ENCODE assay signal across 9 cellular contexts in genomic region chr22:37229805-37230672, GRCh38. TPM values are rescaled to one million over a fixed set of nuclear protein-coding genes. Genes with fewer than 3 reads are reported as not detected.
DNase-seq lines count a peak whose midpoint lies in the region; ATAC-seq and TF ChIP-seq lines count a peak whose summit lies in the region.
"Had no signal": no experiment of that assay in that cellular context is flagged by ENCODE, and none has a peak within 500 bp of the region (broad histone marks: within the 10 kb centered on the region; RNA-seq: fewer than 3 reads in every experiment).

No MANE protein-coding gene starts in this region.

- intact Hi-C loops in mucosa of descending colon (cut with DNase I, micrococcal nuclease): no loop called here

- peaks cover 13% of the 10 kb centered on the region for H3K4me1 ChIP-seq in mucosa of descending colon (ENCODE audit: low read depth)

- H3K27ac Mint-ChIP-seq in activated naive CD4-positive, alpha-beta T cell treated with anti-CD3 and anti-CD28 coated beads, Interleukin-2, amount 50 U/mL, for 72 hours: peak overlapping the region; percentile 97 to 99

- H3K9me3 ChIP-seq in mucosa of descending colon: no peaks in the 10 kb centered on the region

- H3K36me3 Mint-ChIP-seq in activated naive CD4-positive, alpha-beta T cell treated with anti-CD3 and anti-CD28 coated beads, Interleukin-2, amount 50 U/mL, for 72 hours: peaks cover 18 to 63% of the 10 kb centered on the region in 2 donors

- ATAC-seq in HG03095 (IDR thresholded peaks at IDR 0.05; ENCODE audit: unreplicated experiment): peak; percentile 46
- peak; percentile 77 to 79 for ATAC-seq in activated naive CD4-positive, alpha-beta T cell treated with anti-CD3 and anti-CD28 coated beads, Interleukin-2, amount 50 U/mL, for 72 hours
- ATAC-seq in mucosa of descending colon: peak; percentile 84

- H3K9me3 Mint-ChIP-seq in activated naive CD4-positive, alpha-beta T cell treated with anti-CD3 and anti-CD28 coated beads, Interleukin-2, amount 50 U/mL, for 72 hours: no peaks in the 10 kb centered on the region

- H3K27me3 ChIP-seq in GM06990 (replicated peaks; ENCODE audit: control insufficient read depth, insufficient read depth, low read length): no peaks in the 10 kb centered on the region

- H3K4me3 ChIP-seq in GM06990 (replicated peaks; ENCODE audit: low read depth, low read length) (peak overlapping the region; percentile 22; the same call in 1 of the 2 replicates), mucosa of descending colon (no peak overlapping the region)

- H3K36me3 ChIP-seq in GM06990 (ENCODE audit: control insufficient read depth, insufficient read depth, low read length): peaks cover 60% of the 10 kb centered on the region
- no peaks in the 10 kb centered on the region for H3K36me3 ChIP-seq in mucosa of descending colon (ENCODE audit: low read depth)

- H3K27ac ChIP-seq in substantia nigra (ENCODE audit: low read depth, low read length, poor library complexity, severe bottlenecking): peak overlapping the region; percentile 12

- peak; percentile 84 for DNase-seq in GM06990 (ENCODE audit: extremely low read depth, insufficient read length)
- DNase-seq in T follicular helper cell (ENCODE audit: low read depth): peak; percentile 88
- DNase-seq in activated naive CD4-positive, alpha-beta T cell treated with anti-CD3 and anti-CD28 coated beads, Interleukin-2, amount 50 U/mL, for 72 hours (ENCODE audit: low spot score in 2 of 2): peak; percentile 82 to 92
- peak; percentile 69 to 89 (median 69) for DNase-seq in mucosa of descending colon
- DNase-seq in substantia nigra (lab: John Stamatoyannopoulos, UW): peak in 1 of 49 donors; percentile 18
- no peak for DNase-seq in NCI-H345 (lab: John Stamatoyannopoulos, UW)
- no peak for DNase-seq in NCI-H1105 treated with DMSO at 0.1 percent for 48 hours (lab: John Stamatoyannopoulos, UW)

- TF ChIP-seq CTCF in GM06990 (IDR thresholded peaks at IDR 0.05; ENCODE audit: insufficient read depth, low read length, poor library complexity, severe bottlenecking) (no peak), mucosa of descending colon (IDR thresholded peaks at IDR 0.05) (no peak)

RNA-seq across cellular contexts. Expression of gene RAC2, which starts 14.0 kb away (rescaled TPM):
- 100 to 1,000 TPM; 655 to 769 TPM for total RNA-seq in activated naive CD4-positive, alpha-beta T cell treated with anti-CD3 and anti-CD28 coated beads, Interleukin-2, amount 50 U/mL, for 72 hours
- total RNA-seq in mucosa of descending colon: 10 to 100 TPM; 15.3 to 26.8 (median 16.4) TPM

RNA-seq across cellular contexts. Expression of gene SSTR3, which starts 17.8 kb away (rescaled TPM):
- total RNA-seq in activated naive CD4-positive, alpha-beta T cell treated with anti-CD3 and anti-CD28 coated beads, Interleukin-2, amount 50 U/mL, for 72 hours: 10 to 100 TPM in 1 of 2 donors, 1 to 10 TPM in 1; 5.2 to 28.1 TPM
- under 1 TPM in 2 of 3 donors, not detected in 1; 0.09 to 0.10 TPM for total RNA-seq in mucosa of descending colon

RNA-seq across cellular contexts. Expression of gene C1QTNF6, which starts 42.0 kb away (rescaled TPM):
- 10 to 100 TPM; 13.8 to 14.5 TPM for total RNA-seq in activated naive CD4-positive, alpha-beta T cell treated with anti-CD3 and anti-CD28 coated beads, Interleukin-2, amount 50 U/mL, for 72 hours
- total RNA-seq in mucosa of descending colon: 10 to 100 TPM in 2 of 3 donors, 1 to 10 TPM in 1; 8.9 to 22.5 (median 13.3) TPM

RNA-seq across cellular contexts. Expression of gene CYTH4, which starts 52.3 kb away (rescaled TPM):
- total RNA-seq in activated naive CD4-positive, alpha-beta T cell treated with anti-CD3 and anti-CD28 coated beads, Interleukin-2, amount 50 U/mL, for 72 hours: 10 to 100 TPM; 60.7 to 69.7 TPM
- 10 to 100 TPM in 2 of 3 donors, 1 to 10 TPM in 1; 8.7 to 13.3 (median 11.6) TPM for total RNA-seq in mucosa of descending colon
- total RNA-seq: renal cortical epithelial cell had no signal

Comparison
In these comparisons a context has a peak if more than half of its experiments do, and no peak if none do; other contexts are left out.
1. DNase-seq: peak in GM06990 (single experiment), T follicular helper cell (single experiment), activated naive CD4-positive, alpha-beta T cell treated with anti-CD3 and anti-CD28 coated beads, Interleukin-2, amount 50 U/mL, for 72 hours (2 of 2) and mucosa of descending colon (3 of 3); none in NCI-H345 (single experiment) and NCI-H1105 treated with DMSO at 0.1 percent for 48 hours (single experiment).
2. RNA of gene RAC2, which starts 14.0 kb away (total RNA-seq): 655 to 769 TPM in activated naive CD4-positive, alpha-beta T cell treated with anti-CD3 and anti-CD28 coated beads, Interleukin-2, amount 50 U/mL, for 72 hours; 15.3 to 26.8 TPM in mucosa of descending colon; every median in the first group is over 10 times any median in the second.
3. RNA of gene SSTR3, which starts 17.8 kb away (total RNA-seq): 5.2 to 28.1 TPM in activated naive CD4-positive, alpha-beta T cell treated with anti-CD3 and anti-CD28 coated beads, Interleukin-2, amount 50 U/mL, for 72 hours; 0.09 to 0.10 TPM in mucosa of descending colon; every median in the first group is over 4 times any median in the second.
4. Peak in every context shown above with its lines, with median percentiles within 50 percentile points of each other: ATAC-seq.